Comparison of ENCODE assay signal across 13 cellular contexts in the genomic region with DNA sequence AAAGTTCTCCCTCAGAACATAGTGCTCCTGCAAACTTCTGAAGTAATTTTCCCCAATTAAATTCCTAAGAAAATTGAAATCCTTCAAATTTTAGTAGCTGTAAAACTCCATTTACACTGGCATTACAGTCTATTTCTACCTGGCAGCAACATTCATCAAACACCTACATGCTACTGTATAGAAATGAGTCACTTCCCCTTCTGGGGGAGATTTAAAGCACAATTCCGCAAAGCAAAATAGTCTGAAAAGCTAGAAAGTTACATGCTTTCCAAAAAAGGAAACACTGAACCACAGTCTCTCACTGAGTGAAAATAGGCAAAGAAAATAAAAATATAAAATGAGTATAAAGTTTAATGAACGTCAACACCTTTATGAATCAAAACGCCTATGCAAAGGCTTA. TPM values are rescaled to one million over a fixed set of nuclear protein-coding genes. Genes with fewer than 3 reads are reported as not detected.
DNase-seq lines count a peak whose midpoint lies in the region; ATAC-seq and TF ChIP-seq lines count a peak whose summit lies in the region.
"Had no signal": no experiment of that assay in that cellular context is flagged by ENCODE, and none has a peak within 500 bp of the region (broad histone marks: within the 10 kb centered on the region; RNA-seq: fewer than 3 reads in every experiment).

No MANE protein-coding gene starts in this region.

- H3K9me3 ChIP-seq in spleen: no peaks in the 10 kb centered on the region

- no peak overlapping the region for H3K27ac ChIP-seq in spleen

- H3K4me1 ChIP-seq in spleen: no peaks in the 10 kb centered on the region

- intact Hi-C loops in posterior cingulate gyrus (cut with DNase I) (no loop called here), spleen (cut with DNase I; ENCODE audit: low total_unique reads) (no loop called here)

- no peaks in the 10 kb centered on the region for H3K36me3 ChIP-seq in spleen

- DNase-seq in GM13977 (ENCODE audit: low spot score) (peak; percentile 39), HT1080 (ENCODE audit: low read depth) (peak; percentile 15), posterior cingulate gyrus (no peak), NCI-H1930 (lab: John Stamatoyannopoulos, UW) (no peak), spleen (no peak), hepatic stellate cell (ENCODE audit: low spot score) (no peak)
- DNase-seq: activated T-cell treated with anti-CD3 and anti-CD28 coated beads for 4 hours, cerebellar nuclear complex, mesendoderm, NCI-H446, retina had no signal

- no peak for TF ChIP-seq POLR2A in spleen (IDR thresholded peaks at IDR 0.05)

- WGBS in spleen, 5 donors: 8 to 27% (median 19%) methylated on average over 3 of the region's 3 CpGs

- no peak overlapping the region for H3K4me3 ChIP-seq in spleen

- ATAC-seq in GM19397 (IDR thresholded peaks at IDR 0.05; ENCODE audit: unreplicated experiment) (peak; percentile 85), HG02884 (IDR thresholded peaks at IDR 0.05; ENCODE audit: unreplicated experiment) (peak; percentile 99)

- H3K27me3 ChIP-seq in spleen (replicated peaks in 1 of 7): peaks cover 0 to 5% (median 0%) of the 10 kb centered on the region in 7 donors

- no peak for TF ChIP-seq CTCF in GM13977 (IDR thresholded peaks at IDR 0.05; ENCODE audit: extremely low read depth, insufficient read depth, missing control alignments)
- no peak for TF ChIP-seq CTCF in spleen (IDR thresholded peaks at IDR 0.05 in 8 of 11, conservative IDR thresholded peaks at IDR 0.05 in 3 of 11)

- in situ Hi-C loops in GM13977 (cut with MboI; ENCODE audit: low pct_unique_long_range_greater_than_20kb, low sequenced_read_pairs, unreplicated experiment): no loop called here

RNA-seq across cellular contexts. Expression of a gene that starts 43.3 kb away (rescaled TPM):
- total RNA-seq in HT1080 (2014; rRNA removed; shearing (Covaris generic)): 11.0 and 13.9 TPM in 2 replicates
- polyA plus RNA-seq in HT1080 (2015; cell fraction: cytosol; rRNA removed): 6.1 and 6.8 TPM in 2 replicates
- polyA plus RNA-seq in HT1080 (2015; cell fraction: nucleus; rRNA removed): 10.4 and 13.3 TPM in 2 replicates
- total RNA-seq in spleen: 10 to 100 TPM; 22.1 to 57.2 (median 39.3) TPM
- 1 to 10 TPM; 1.2 to 4.6 (median 1.8) TPM for polyA plus RNA-seq in spleen

Comparison
In these comparisons a context has a peak if more than half of its experiments do, and no peak if none do; other contexts are left out.
1. DNase-seq: peak in GM13977 (single experiment) and HT1080 (single experiment); none in posterior cingulate gyrus (0 of 10), NCI-H1930 (0 of 2), spleen (single experiment) and hepatic stellate cell (single experiment).